ENCODE assay signal across 25 cellular contexts in the genomic region with DNA sequence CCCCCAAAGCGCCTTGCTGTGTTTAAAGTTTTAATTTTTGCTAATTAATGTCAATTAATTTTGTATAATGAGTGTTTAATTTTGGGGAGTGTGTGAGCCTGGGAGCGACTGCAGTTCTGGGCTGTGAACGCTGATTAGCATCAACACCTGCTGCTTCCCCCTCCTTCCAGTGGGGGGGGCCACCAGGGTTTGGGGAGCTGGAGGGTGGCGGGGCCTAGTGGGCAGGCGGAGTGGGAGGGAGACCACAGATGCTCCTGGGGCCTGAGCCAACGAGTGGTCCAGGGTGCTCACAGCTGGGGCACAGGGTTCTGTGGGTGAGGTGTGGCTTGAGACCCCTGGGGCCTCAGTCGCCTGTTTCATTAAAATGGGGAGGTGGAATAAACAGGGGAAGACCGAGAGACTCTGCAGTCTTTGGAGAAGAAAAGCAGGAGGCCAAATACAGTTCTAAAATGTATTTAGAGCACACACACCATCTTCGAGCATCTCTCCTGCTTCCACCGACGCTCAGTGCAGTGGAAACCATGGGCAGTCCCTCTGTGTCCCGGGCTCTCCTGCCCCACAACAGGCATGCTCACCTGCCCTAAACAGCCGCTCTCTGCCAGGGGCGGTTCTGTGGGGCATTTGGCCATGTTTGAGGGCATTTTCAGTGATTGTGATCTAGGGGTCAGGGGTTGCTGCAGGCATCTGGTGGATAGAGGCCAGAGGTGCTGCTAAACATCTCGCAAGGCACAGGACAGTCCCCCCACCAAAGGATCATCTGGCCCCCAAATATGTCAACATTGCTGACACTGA. TPM values are rescaled to one million over a fixed set of nuclear protein-coding genes. Genes with fewer than 3 reads are reported as not detected.
"Had no signal": no experiment of that assay in that cellular context is flagged by ENCODE, and none has a peak within 500 bp of the region (broad histone marks: within the 10 kb centered on the region; RNA-seq: fewer than 3 reads in every experiment).

No MANE protein-coding gene starts in this region.

- H3K27me3 Mint-ChIP-seq: activated CD8-positive, alpha-beta T cell treated with anti-CD3 and anti-CD28 coated beads for 36 hours; stimulated activated naive CD8-positive, alpha-beta T cell treated with anti-CD3 and anti-CD28 coated beads, Interleukin-15, Interleukin-2, amounts not matched to agents 100 ng/mL and 50 ng/mL, for 24 hours had no signal

- H3K9me3 ChIP-seq: tibial artery had no signal

- H3K4me1 Mint-ChIP-seq: activated CD4-positive, alpha-beta T cell treated with anti-CD3 and anti-CD28 coated beads, Interleukin-2, amount 10 ng/mL, durations not matched to agents 24 days and 14 days; activated CD8-positive, alpha-beta memory T cell treated with anti-CD3 and anti-CD28 coated beads, Interleukin-2, amount 10 ng/mL, durations not matched to agents 7 days and 5 days; activated naive CD4-positive, alpha-beta T cell treated with anti-CD3 and anti-CD28 coated beads, Interleukin-2, amount 10 ng/mL, durations not matched to agents 7 days and 5 days; immature natural killer cell; nephron had no signal

- FAIRE-seq: frontal cortex had no signal

- H3K27ac ChIP-seq: cardiac muscle cell, hepatocyte, parathyroid adenoma, tibial artery, VCaP had no signal

- H3K9ac ChIP-seq: parathyroid adenoma had no signal

- H3K36me3 Mint-ChIP-seq: activated CD8-positive, alpha-beta memory T cell treated with anti-CD3 and anti-CD28 coated beads, Interleukin-2, amount 10 ng/mL, durations not matched to agents 7 days and 5 days; activated naive CD4-positive, alpha-beta T cell treated with anti-CD3 and anti-CD28 coated beads, Interleukin-2, amount 10 ng/mL, durations not matched to agents 7 days and 5 days had no signal

- H3K27me3 ChIP-seq: hepatocyte, tibial artery had no signal

- H3K4me1 ChIP-seq: parathyroid adenoma, tibial artery had no signal

- H3K27ac Mint-ChIP-seq: activated CD4-positive, alpha-beta T cell treated with anti-CD3 and anti-CD28 coated beads, Interleukin-2, amount 10 ng/mL, durations not matched to agents 24 days and 14 days; activated CD8-positive, alpha-beta memory T cell treated with anti-CD3 and anti-CD28 coated beads, Interleukin-2, amount 10 ng/mL, durations not matched to agents 7 days and 5 days; activated CD8-positive, alpha-beta T cell treated with anti-CD3 and anti-CD28 coated beads for 36 hours; activated naive CD4-positive, alpha-beta T cell treated with anti-CD3 and anti-CD28 coated beads, Interleukin-2, amount 10 ng/mL, durations not matched to agents 7 days and 5 days; immature natural killer cell; nephron; stimulated activated naive CD8-positive, alpha-beta T cell treated with anti-CD3 and anti-CD28 coated beads, Interleukin-15, Interleukin-2, amounts not matched to agents 100 ng/mL and 50 ng/mL, for 24 hours; T-helper 2 cell treated with Interferon-gamma antibody and Interleukin-4, amounts not matched to agents 5 μg/mL and 100 μg/mL, for 36 hours had no signal

- H3K4me3 Mint-ChIP-seq: activated CD4-positive, alpha-beta T cell treated with anti-CD3 and anti-CD28 coated beads, Interleukin-2, amount 10 ng/mL, durations not matched to agents 24 days and 14 days; activated CD8-positive, alpha-beta memory T cell treated with anti-CD3 and anti-CD28 coated beads, Interleukin-2, amount 10 ng/mL, durations not matched to agents 7 days and 5 days; activated CD8-positive, alpha-beta T cell treated with anti-CD3 and anti-CD28 coated beads for 36 hours; activated naive CD4-positive, alpha-beta T cell treated with anti-CD3 and anti-CD28 coated beads, Interleukin-2, amount 10 ng/mL, durations not matched to agents 7 days and 5 days; immature natural killer cell; nephron; stimulated activated naive CD8-positive, alpha-beta T cell treated with anti-CD3 and anti-CD28 coated beads, Interleukin-15, Interleukin-2, amounts not matched to agents 100 ng/mL and 50 ng/mL, for 24 hours; T-helper 2 cell treated with Interferon-gamma antibody and Interleukin-4, amounts not matched to agents 5 μg/mL and 100 μg/mL, for 36 hours had no signal

- DNase-seq: activated T-cell treated with anti-CD3 and anti-CD28 coated beads for 4 hours; effector memory CD4-positive, alpha-beta T cell; tibial artery had no signal

- H3K4me3 ChIP-seq: cardiac muscle cell, hepatocyte, tibial artery had no signal

- H3K36me3 ChIP-seq: cardiac muscle cell had no signal

- H3K9me3 Mint-ChIP-seq: activated CD4-positive, alpha-beta T cell treated with anti-CD3 and anti-CD28 coated beads, Interleukin-2, amount 10 ng/mL, durations not matched to agents 24 days and 14 days; activated CD8-positive, alpha-beta T cell treated with anti-CD3 and anti-CD28 coated beads for 36 hours; activated naive CD4-positive, alpha-beta T cell treated with anti-CD3 and anti-CD28 coated beads, Interleukin-2, amount 10 ng/mL, durations not matched to agents 7 days and 5 days; immature natural killer cell; nephron; stimulated activated naive CD8-positive, alpha-beta T cell treated with anti-CD3 and anti-CD28 coated beads, Interleukin-15, Interleukin-2, amounts not matched to agents 100 ng/mL and 50 ng/mL, for 24 hours; T-helper 2 cell treated with Interferon-gamma antibody and Interleukin-4, amounts not matched to agents 5 μg/mL and 100 μg/mL, for 36 hours had no signal

RNA-seq across cellular contexts. Expression of a gene that starts 55.6 kb away (rescaled TPM):
- total RNA-seq: activated CD4-positive, alpha-beta T cell treated with anti-CD3 and anti-CD28 coated beads, Interleukin-2, amount 10 ng/mL, durations not matched to agents 24 days and 14 days; activated CD8-positive, alpha-beta memory T cell treated with anti-CD3 and anti-CD28 coated beads, Interleukin-2, amount 10 ng/mL, durations not matched to agents 7 days and 5 days; activated CD8-positive, alpha-beta T cell treated with anti-CD3 and anti-CD28 coated beads for 36 hours; dermis microvascular lymphatic vessel endothelial cell; endothelial cell of umbilical vein; esophagus mucosa; left ventricle myocardium superior; mononuclear cell; myocyte; pulmonary artery endothelial cell; right cardiac atrium; ureter had no signal
- polyA plus RNA-seq: cardiac muscle cell, endothelial cell of umbilical vein, immature natural killer cell had no signal
